ENCODE assay signal across 8 cellular contexts in the genomic region with DNA sequence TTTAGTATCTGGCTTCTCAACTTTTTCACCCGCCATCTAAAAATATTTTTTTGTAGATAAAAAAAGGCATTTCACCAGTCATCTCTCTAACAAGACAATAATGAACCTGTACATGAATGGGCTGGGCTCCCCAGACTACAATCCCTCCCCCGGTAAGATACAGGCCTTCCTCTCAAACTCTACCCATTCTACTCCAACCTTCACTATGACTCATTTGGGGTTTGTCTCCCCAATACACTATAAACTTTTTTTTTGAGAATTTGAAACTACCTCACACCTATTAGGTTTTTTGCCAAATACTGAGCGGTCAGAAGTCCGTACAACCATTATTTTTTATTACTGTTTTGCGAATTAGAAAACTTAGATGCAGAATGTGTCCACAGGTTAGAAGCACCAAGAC. TPM values are rescaled to one million over a fixed set of nuclear protein-coding genes. Genes with fewer than 3 reads are reported as not detected.
DNase-seq lines count a peak whose midpoint lies in the region; ATAC-seq and TF ChIP-seq lines count a peak whose summit lies in the region.

No MANE protein-coding gene starts in this region.

- H3K4me1 ChIP-seq in Karpas-422 (ENCODE audit: low read length) (peaks cover 25% of the 10 kb centered on the region), mucosa of stomach (ENCODE audit: control insufficient read depth, insufficient read depth, low read length) (peaks cover 20% of the 10 kb centered on the region)

- H3K79me2 ChIP-seq in Karpas-422 (ENCODE audit: low read length): peaks cover 18% of the 10 kb centered on the region

- POLR2A ChIA-PET in BJ (lab: Charles Lee): no interaction called here

- peak overlapping the region; percentile 94 for H3K27ac ChIP-seq in Karpas-422 (ENCODE audit: low read length)
- H3K27ac ChIP-seq in caudate nucleus (ENCODE audit: low read depth, low read length): peak overlapping the region; percentile 88

- no peaks in the 10 kb centered on the region for H3K9me2 ChIP-seq in Karpas-422 (replicated peaks; ENCODE audit: insufficient read depth, low read length)

- DNase-seq in BJ (ENCODE audit: low read depth) (no peak), Karpas-422 (no peak), caudate nucleus (lab: John Stamatoyannopoulos, UW) (no peak), NCI-H187 (lab: John Stamatoyannopoulos, UW) (no peak), NCI-H1092 (lab: John Stamatoyannopoulos, UW) (no peak)
- no peak for DNase-seq in activated effector memory CD4-positive, alpha-beta T cell treated with Interleukin-2 at 50 U/mL for 16 hours

- H3K4me3 ChIP-seq in BJ (ENCODE audit: low read depth, low read length): peak overlapping the region; percentile 82
- H3K4me3 ChIP-seq in Karpas-422 (ENCODE audit: low read length): peak overlapping the region; percentile 97
- peak overlapping the region; percentile 92 for H3K4me3 ChIP-seq in mucosa of stomach (ENCODE audit: low read length)

- H3K36me3 ChIP-seq in BJ (ENCODE audit: control insufficient read depth, insufficient read depth, low read length): peaks cover 17% of the 10 kb centered on the region
- peaks cover 36% of the 10 kb centered on the region for H3K36me3 ChIP-seq in Karpas-422 (ENCODE audit: insufficient read depth, low read length)
- peaks cover 13% of the 10 kb centered on the region for H3K36me3 ChIP-seq in mucosa of stomach (ENCODE audit: control insufficient read depth, insufficient read depth, low read length)

- no peak overlapping the region for H2AFZ ChIP-seq in Karpas-422 (ENCODE audit: low read length)

- peak overlapping the region; percentile 100 for H3K4me2 ChIP-seq in Karpas-422 (ENCODE audit: low read depth, low read length, poor library complexity, severe bottlenecking)

- no peak for TF ChIP-seq CTCF in BJ (IDR thresholded peaks at IDR 0.05; ENCODE audit: insufficient read depth, low read depth, low read length)

- peak overlapping the region; percentile 90 for H3K9ac ChIP-seq in Karpas-422 (ENCODE audit: low read length)
- H3K9ac ChIP-seq in mucosa of stomach (ENCODE audit: low read length): peak overlapping the region; percentile 90

- no peaks in the 10 kb centered on the region for H3K9me3 ChIP-seq in Karpas-422 (ENCODE audit: low read length)
- no peaks in the 10 kb centered on the region for H3K9me3 ChIP-seq in mucosa of stomach (ENCODE audit: control insufficient read depth, low read length)

- no peak for ATAC-seq in HG03521 (IDR thresholded peaks at IDR 0.05; ENCODE audit: unreplicated experiment)

- H4K20me1 ChIP-seq in Karpas-422 (ENCODE audit: insufficient read depth, low read depth, low read length): peaks cover 22% of the 10 kb centered on the region

- H3K27me3 ChIP-seq in BJ (ENCODE audit: control insufficient read depth, insufficient read depth, low read length) (no peaks in the 10 kb centered on the region), Karpas-422 (ENCODE audit: low read length) (no peaks in the 10 kb centered on the region), mucosa of stomach (ENCODE audit: control insufficient read depth, insufficient read depth, low read length) (no peaks in the 10 kb centered on the region)

- CTCF ChIA-PET in BJ (lab: Yijun Ruan, JAX): no interaction called here

RNA-seq across cellular contexts. Expression of gene RPL6, which starts 0.8 kb away (rescaled TPM):
- polyA plus RNA-seq in BJ (2011; rRNA removed): 1,566 and 1,961 TPM in 2 replicates
- polyA minus RNA-seq in BJ (2011; rRNA and poly(A)+ RNA removed): 254 and 413 TPM in 2 replicates
- total RNA-seq in Karpas-422 (2014; rRNA removed; shearing (Covaris generic); ENCODE audit: low replicate concordance): 2,259 and 2,811 TPM in 2 replicates

RNA-seq across cellular contexts. Expression of gene PTPN11, which starts 10.1 kb away (rescaled TPM):
- polyA plus RNA-seq in BJ (2011; rRNA removed): 46.1 and 87.9 TPM in 2 replicates
- polyA minus RNA-seq in BJ (2011; rRNA and poly(A)+ RNA removed): 39.9 and 50.9 TPM in 2 replicates
- total RNA-seq in Karpas-422 (2014; rRNA removed; shearing (Covaris generic); ENCODE audit: low replicate concordance): 65.3 and 66.3 TPM in 2 replicates

RNA-seq across cellular contexts. Expression of gene HECTD4, which starts 26.4 kb away (rescaled TPM):
- polyA plus RNA-seq in BJ (2011; rRNA removed): 5.5 and 7.3 TPM in 2 replicates
- polyA minus RNA-seq in BJ (2011; rRNA and poly(A)+ RNA removed): 20.2 and 24.9 TPM in 2 replicates
- total RNA-seq in Karpas-422 (2014; rRNA removed; shearing (Covaris generic); ENCODE audit: low replicate concordance): 28.0 and 32.5 TPM in 2 replicates
